ENCODE assay signal across 1 cellular context in genomic region chr18:70398076-70398475, GRCh38.
TF ChIP-seq lines count a peak whose summit lies in the region.

No MANE protein-coding gene starts in this region.

TF ChIP-seq in SK-N-SH treated with all-trans-retinoic acid at 6 μM for 48 hours, 23 proteins besides CTCF, POLR2A, EP300 and RAD21 (continued from another document):
- TF ChIP-seq CSRNP3 (CRISPR knock-in tag; IDR thresholded peaks at IDR 0.05): no peak
- no peak for TF ChIP-seq ARNTL (CRISPR knock-in tag; IDR thresholded peaks at IDR 0.05; ENCODE audit: borderline replicate concordance, low read depth)
- TF ChIP-seq ESRRG (CRISPR knock-in tag; IDR thresholded peaks at IDR 0.05): no peak
- TF ChIP-seq CREB5 (CRISPR knock-in tag; IDR thresholded peaks at IDR 0.05; ENCODE audit: low read depth): no peak
- no peak for TF ChIP-seq OSR1 (CRISPR knock-in tag; IDR thresholded peaks at IDR 0.05)
- TF ChIP-seq ZC3H10 (CRISPR knock-in tag; IDR thresholded peaks at IDR 0.05): no peak
